In the genomic region with DNA sequence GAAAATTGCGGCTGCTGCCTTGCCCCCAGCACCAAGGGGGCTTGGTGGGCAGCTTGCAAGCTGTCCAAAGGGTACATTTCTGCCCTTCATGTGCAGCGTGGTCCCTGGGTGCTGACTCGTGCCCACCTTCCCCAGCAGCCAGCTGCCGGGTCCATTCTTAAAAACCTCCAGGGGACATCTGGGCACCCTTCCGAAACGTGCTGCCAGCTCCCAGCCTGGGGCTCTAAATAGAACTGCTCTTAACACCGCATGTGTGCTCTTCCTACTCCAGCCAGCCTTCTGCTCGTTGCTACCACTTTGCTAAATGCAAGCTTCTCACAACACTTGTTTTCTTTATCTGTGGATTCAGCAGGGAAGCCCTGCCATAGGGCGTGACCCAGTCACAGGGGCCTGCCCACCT, we compare ENCODE assay signal across 17 cellular contexts.
"Had no signal": no experiment of that assay in that cellular context is flagged by ENCODE, and none has a peak within 500 bp of the region (broad histone marks: within the 10 kb centered on the region; RNA-seq: fewer than 3 reads in every experiment).

No MANE protein-coding gene starts in this region.

- H3K27me3 ChIP-seq: neutrophil, thyroid gland had no signal

- H3K36me3 ChIP-seq: neutrophil, thyroid gland had no signal

- DNase-seq: activated CD4-positive, alpha-beta T cell treated with anti-CD3 and anti-CD28 coated beads for 4 hours; activated CD8-positive, alpha-beta memory T cell treated with anti-CD3 and anti-CD28 coated beads, Interleukin-2, amount 50 U/mL, for 4 hours; activated CD8-positive, alpha-beta T cell treated with anti-CD3 and anti-CD28 coated beads, Interleukin-2, amount 10 ng/mL, durations not matched to agents 7 days and 5 days; activated effector memory CD4-positive, alpha-beta T cell treated with anti-CD3 and anti-CD28 coated beads, Interleukin-2, amount 50 U/mL, for 16 hours; activated T-cell treated with anti-CD3 and anti-CD28 coated beads, Interleukin-2, amount 50 U/mL, for 48 hours; naive B cell; stimulated activated CD4-positive, alpha-beta T cell treated with anti-CD3 and anti-CD28 coated beads, Interleukin-2, amount 100 ng/mL, for 48 hours; thyroid gland had no signal

- H3K4me3 ChIP-seq: thyroid gland had no signal

- H3K4me1 ChIP-seq: parathyroid adenoma, thyroid gland had no signal

- ATAC-seq: activated CD8-positive, alpha-beta T cell treated with anti-CD3 and anti-CD28 coated beads, Interleukin-2, amount 10 ng/mL, durations not matched to agents 7 days and 5 days; stimulated activated memory B cell treated with anti-CD40 and anti-IgM and Interleukin-4, amounts not matched to agents 10 μg/mL and 1 μg/mL and 100 μg/mL, for 72 hours; WTC11 had no signal

- FAIRE-seq: colon, endometrium, islet of Langerhans, TTC549, urothelium cell line had no signal

- H3K27ac ChIP-seq: neutrophil, parathyroid adenoma, thyroid gland had no signal

- H2AFZ ChIP-seq: parathyroid adenoma had no signal

- H3K9ac ChIP-seq: parathyroid adenoma had no signal

- H3K9me3 ChIP-seq: neutrophil, thyroid gland had no signal
